Comparison of ENCODE assay signal across 1 cellular context in genomic region chr15:93835378-93835777, GRCh38.
TF ChIP-seq lines count a peak whose summit lies in the region.

No MANE protein-coding gene starts in this region.

TF ChIP-seq in SK-N-SH treated with all-trans-retinoic acid at 6 μM for 48 hours, 23 proteins besides CTCF, POLR2A, EP300 and RAD21 (continued from another document):
- no peak for TF ChIP-seq GLIS3 (CRISPR knock-in tag; IDR thresholded peaks at IDR 0.05)
